In the genomic region with DNA sequence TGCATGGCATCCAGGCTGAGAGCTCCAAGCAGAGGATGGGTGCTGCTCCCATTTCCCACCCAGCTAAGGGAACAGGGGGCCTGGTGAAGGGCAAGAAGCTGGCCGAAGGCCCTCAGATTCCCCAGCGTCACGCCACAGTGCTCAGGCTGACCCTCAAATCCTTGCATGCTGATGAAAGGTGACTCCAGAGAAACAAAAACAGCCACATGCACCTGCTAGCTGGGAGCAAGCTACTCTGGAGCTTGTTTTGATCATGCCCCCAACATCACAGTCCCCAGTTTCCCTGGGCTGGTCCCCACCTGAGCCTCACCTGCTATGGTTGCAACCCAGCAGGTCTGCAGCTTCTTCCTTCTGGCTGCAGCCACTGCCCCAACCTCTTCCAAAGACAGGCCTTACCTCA, we compare ENCODE assay signal across 24 cellular contexts. TPM values are rescaled to one million over a fixed set of nuclear protein-coding genes. Genes with fewer than 3 reads are reported as not detected.
A peak's percentile ranks its signal among the peaks of the same experiment; 100 is the strongest.
DNase-seq lines count a peak whose midpoint lies in the region; ATAC-seq, FAIRE-seq and TF ChIP-seq lines count a peak whose summit lies in the region.
"Had no signal": no experiment of that assay in that cellular context is flagged by ENCODE, and none has a peak within 500 bp of the region (broad histone marks: within the 10 kb centered on the region; RNA-seq: fewer than 3 reads in every experiment).

No MANE protein-coding gene starts in this region.

- TF ChIP-seq CTCF in body of pancreas (IDR thresholded peaks at IDR 0.05) = no peak

- ATAC-seq in CD4-positive, CD25-positive, alpha-beta regulatory T cell (ENCODE audit: low read depth in 2 of 2) = no peak
- no peak for ATAC-seq in activated T-helper 17 cell treated with anti-CD3 and anti-CD28 coated beads, Interleukin-2, amount 50 U/mL, for 72 hours (replicated peaks)
- ATAC-seq in body of pancreas = no peak
- ATAC-seq in effector memory CD8-positive, alpha-beta T cell (replicated peaks) = no peak
- ATAC-seq: HCT116 had no signal

- H3K27ac ChIP-seq in CD4-positive, CD25-positive, alpha-beta regulatory T cell (ENCODE audit: insufficient read depth, low read length, poor library complexity, severe bottlenecking) = no peak overlapping the region
- H3K27ac ChIP-seq in body of pancreas = no peak overlapping the region
- H3K27ac ChIP-seq: 22Rv1, BLaER1, C4-2B had no signal

- H3K36me3 ChIP-seq in CD4-positive, CD25-positive, alpha-beta regulatory T cell (ENCODE audit: control insufficient read depth, insufficient read depth, low read length) = no peaks in the 10 kb centered on the region
- no peaks in the 10 kb centered on the region for H3K36me3 ChIP-seq in body of pancreas (replicated peaks in 1 of 2; ENCODE audit: insufficient read depth in 1 of 2, low read depth in 2 of 2)
- H3K36me3 ChIP-seq: BLaER1 had no signal

- no peaks in the 10 kb centered on the region for H3K9me3 ChIP-seq in CD4-positive, CD25-positive, alpha-beta regulatory T cell (ENCODE audit: control insufficient read depth in 2 of 2, low read length in 2 of 2)
- no peaks in the 10 kb centered on the region for H3K9me3 ChIP-seq in body of pancreas
- H3K9me3 ChIP-seq: BLaER1 had no signal

- H3K9me3 Mint-ChIP-seq in CD4-positive, CD25-positive, alpha-beta regulatory T cell = no peaks in the 10 kb centered on the region
- H3K9me3 Mint-ChIP-seq in activated T-helper 17 cell treated with anti-CD3 and anti-CD28 coated beads, Interleukin-2, amount 50 U/mL, for 72 hours = no peaks in the 10 kb centered on the region
- H3K9me3 Mint-ChIP-seq in effector memory CD8-positive, alpha-beta T cell = no peaks in the 10 kb centered on the region
- H3K9me3 Mint-ChIP-seq: CD4-positive, alpha-beta T cell; CD8-positive, alpha-beta memory T cell had no signal

- H3K27me3 ChIP-seq in CD4-positive, CD25-positive, alpha-beta regulatory T cell (ENCODE audit: control insufficient read depth, insufficient read depth, low read length) = no peaks in the 10 kb centered on the region
- no peaks in the 10 kb centered on the region for H3K27me3 ChIP-seq in body of pancreas
- H3K27me3 ChIP-seq: BLaER1 had no signal

- no peak for FAIRE-seq in GM19239 (lab: Jason Lieb, UNC)
- FAIRE-seq: A204.1, D721Med, GM12891, GM18507, H1 had no signal

- H3K27ac Mint-ChIP-seq in CD4-positive, CD25-positive, alpha-beta regulatory T cell = no peak overlapping the region
- no peak overlapping the region for H3K27ac Mint-ChIP-seq in activated T-helper 17 cell treated with anti-CD3 and anti-CD28 coated beads, Interleukin-2, amount 50 U/mL, for 72 hours
- H3K27ac Mint-ChIP-seq in effector memory CD8-positive, alpha-beta T cell = peak overlapping the region in 1 of 2 donors; percentile 82
- H3K27ac Mint-ChIP-seq: B cell; CD4-positive, alpha-beta T cell had no signal

- peaks cover 11 to 63% (median 27%) of the 10 kb centered on the region in 4 donors for H3K4me1 Mint-ChIP-seq in CD4-positive, CD25-positive, alpha-beta regulatory T cell
- H3K4me1 Mint-ChIP-seq in activated T-helper 17 cell treated with anti-CD3 and anti-CD28 coated beads, Interleukin-2, amount 50 U/mL, for 72 hours = peaks cover 47% of the 10 kb centered on the region
- peaks cover 9 to 44% of the 10 kb centered on the region in 2 donors for H3K4me1 Mint-ChIP-seq in effector memory CD8-positive, alpha-beta T cell (ENCODE audit: low read depth in 2 of 2)
- H3K4me1 Mint-ChIP-seq: B cell had no signal

- no peaks in the 10 kb centered on the region for H3K36me3 Mint-ChIP-seq in CD4-positive, CD25-positive, alpha-beta regulatory T cell
- no peaks in the 10 kb centered on the region for H3K36me3 Mint-ChIP-seq in activated T-helper 17 cell treated with anti-CD3 and anti-CD28 coated beads, Interleukin-2, amount 50 U/mL, for 72 hours (ENCODE audit: low read depth)
- peaks cover 6% of the 10 kb centered on the region for H3K36me3 Mint-ChIP-seq in effector memory CD8-positive, alpha-beta T cell (ENCODE audit: insufficient read depth)

- no peak for DNase-seq in CD4-positive, CD25-positive, alpha-beta regulatory T cell
- DNase-seq in left kidney (ENCODE audit: low read depth, low spot score) (peak; percentile 45), posterior vena cava (ENCODE audit: low spot score) (peak; percentile 32), body of pancreas (no peak), GM19239 (ENCODE audit: insufficient read length, low spot score) (no peak), NCI-H226 (no peak)
- no peak for DNase-seq in effector memory CD8-positive, alpha-beta T cell
- DNase-seq: CD4-positive, alpha-beta T cell; DMS 273 treated with DMSO at 0.1 percent for 48 hours; DMS79 treated with DMSO at 0.1 percent for 48 hours; GF-D8; H7 had no signal

- intact Hi-C loops in posterior vena cava (cut with DNase I) = no loop called here
- intact Hi-C loops in body of pancreas (cut with DNase I) = no loop called here

- peak overlapping the region in 2 of 4 donors; percentile 73 to 74 for H3K4me3 Mint-ChIP-seq in CD4-positive, CD25-positive, alpha-beta regulatory T cell
- peak overlapping the region; percentile 31 for H3K4me3 Mint-ChIP-seq in activated T-helper 17 cell treated with anti-CD3 and anti-CD28 coated beads, Interleukin-2, amount 50 U/mL, for 72 hours
- H3K4me3 Mint-ChIP-seq in effector memory CD8-positive, alpha-beta T cell = no peak overlapping the region
- H3K4me3 Mint-ChIP-seq: B cell; CD4-positive, alpha-beta T cell; CD8-positive, alpha-beta memory T cell had no signal

- no peak for TF ChIP-seq POLR2A in body of pancreas (IDR thresholded peaks at IDR 0.05)

- H3K4me3 ChIP-seq in CD4-positive, CD25-positive, alpha-beta regulatory T cell (ENCODE audit: low read depth, low read length) = peak overlapping the region; percentile 45
- no peak overlapping the region for H3K4me3 ChIP-seq in body of pancreas
- H3K4me3 ChIP-seq: BLaER1 had no signal

- 95 to 100% methylated on average over 3 of the region's 3 CpGs for WGBS in body of pancreas, 2 donors

- peaks cover 23% of the 10 kb centered on the region for H3K4me1 ChIP-seq in CD4-positive, CD25-positive, alpha-beta regulatory T cell (ENCODE audit: control insufficient read depth, insufficient read depth, low read length, poor library complexity, severe bottlenecking)
- H3K4me1 ChIP-seq in body of pancreas = peaks cover 5% of the 10 kb centered on the region

- H3K27me3 Mint-ChIP-seq in CD4-positive, CD25-positive, alpha-beta regulatory T cell = no peaks in the 10 kb centered on the region
- H3K27me3 Mint-ChIP-seq in activated T-helper 17 cell treated with anti-CD3 and anti-CD28 coated beads, Interleukin-2, amount 50 U/mL, for 72 hours = no peaks in the 10 kb centered on the region
- no peaks in the 10 kb centered on the region for H3K27me3 Mint-ChIP-seq in effector memory CD8-positive, alpha-beta T cell
- H3K27me3 Mint-ChIP-seq: B cell; CD4-positive, alpha-beta T cell had no signal

RNA-seq across cellular contexts. Expression of gene RAB11FIP5, which starts 13.3 kb away (rescaled TPM):
- 30.8 TPM for total RNA-seq in CD4-positive, CD25-positive, alpha-beta regulatory T cell
- polyA plus RNA-seq in CD4-positive, CD25-positive, alpha-beta regulatory T cell = 10 to 100 TPM; 15.4 to 24.0 (median 19.7) TPM
- total RNA-seq in activated T-helper 17 cell treated with anti-CD3 and anti-CD28 coated beads, Interleukin-2, amount 50 U/mL, for 72 hours = 10 to 100 TPM; 15.5 to 29.9 TPM
- total RNA-seq in posterior vena cava = 10 to 100 TPM; 29.3 to 39.2 TPM
- total RNA-seq in body of pancreas = 10 to 100 TPM; 19.2 to 39.6 TPM

RNA-seq across cellular contexts. Expression of gene SFXN5, which starts 28.0 kb away (rescaled TPM):
- 8.0 TPM for total RNA-seq in CD4-positive, CD25-positive, alpha-beta regulatory T cell
- 1 to 10 TPM; 1.0 to 2.0 (median 1.7) TPM for polyA plus RNA-seq in CD4-positive, CD25-positive, alpha-beta regulatory T cell
- 10 to 100 TPM in 1 of 2 donors, 1 to 10 TPM in 1; 7.6 to 10.3 TPM for total RNA-seq in activated T-helper 17 cell treated with anti-CD3 and anti-CD28 coated beads, Interleukin-2, amount 50 U/mL, for 72 hours
- 10 to 100 TPM; 10.3 to 10.9 TPM for total RNA-seq in posterior vena cava
- total RNA-seq in body of pancreas = 1 to 10 TPM; 4.3 to 5.4 TPM

Comparison
In these comparisons a context has a peak if more than half of its experiments do, and no peak if none do; other contexts are left out.
1. DNase-seq: peak in left kidney (single experiment) and posterior vena cava (single experiment); none in CD4-positive, CD25-positive, alpha-beta regulatory T cell (0 of 3), body of pancreas (0 of 4), GM19239 (single experiment), NCI-H226 (single experiment) and effector memory CD8-positive, alpha-beta T cell (0 of 3).